12 cellular contexts compared by ENCODE assay signal in the genomic region with DNA sequence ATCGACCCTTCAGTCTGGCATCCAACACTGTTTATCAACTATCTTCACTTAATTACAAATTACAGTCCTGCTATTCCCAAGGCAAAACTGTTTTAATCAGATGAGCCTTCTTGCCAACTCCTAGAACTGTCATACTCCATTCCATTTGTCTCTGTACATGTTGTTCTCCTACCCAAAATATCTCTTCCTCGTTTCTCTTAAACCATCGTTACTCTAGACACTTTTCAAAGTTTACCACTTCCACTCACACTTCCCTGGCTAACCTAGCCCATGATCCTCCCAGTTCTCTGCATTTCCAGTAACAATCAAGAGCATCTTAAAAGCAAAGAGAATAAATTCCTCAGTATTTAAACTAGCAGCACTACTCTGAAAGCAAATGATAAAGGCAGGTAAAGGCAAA. TPM values are rescaled to one million over a fixed set of nuclear protein-coding genes. Genes with fewer than 3 reads are reported as not detected.
A peak's percentile ranks its signal among the peaks of the same experiment; 100 is the strongest.
DNase-seq lines count a peak whose midpoint lies in the region; ATAC-seq and TF ChIP-seq lines count a peak whose summit lies in the region.
"Had no signal": no experiment of that assay in that cellular context is flagged by ENCODE, and none has a peak within 500 bp of the region (broad histone marks: within the 10 kb centered on the region; RNA-seq: fewer than 3 reads in every experiment).

No MANE protein-coding gene starts in this region.

- peaks cover 21% of the 10 kb centered on the region for H3K4me1 Mint-ChIP-seq in CD4-positive, alpha-beta T cell (ENCODE audit: low read depth)
- peaks cover 10% of the 10 kb centered on the region for H3K4me1 Mint-ChIP-seq in activated T-helper 17 cell treated with anti-CD3 and anti-CD28 coated beads, Interleukin-2, amount 50 U/mL, for 72 hours
- H3K4me1 Mint-ChIP-seq in activated CD4-positive, alpha-beta T cell treated with anti-CD3 and anti-CD28 coated beads for 36 hours = peaks cover 4% of the 10 kb centered on the region

- no peak overlapping the region for H3K4me3 ChIP-seq in sigmoid colon
- H3K4me3 ChIP-seq: colonic mucosa had no signal

- no peaks in the 10 kb centered on the region for H3K27me3 Mint-ChIP-seq in CD4-positive, alpha-beta T cell
- no peaks in the 10 kb centered on the region for H3K27me3 Mint-ChIP-seq in activated T-helper 17 cell treated with anti-CD3 and anti-CD28 coated beads, Interleukin-2, amount 50 U/mL, for 72 hours
- H3K27me3 Mint-ChIP-seq in activated CD4-positive, alpha-beta T cell treated with anti-CD3 and anti-CD28 coated beads for 36 hours = no peaks in the 10 kb centered on the region
- H3K27me3 Mint-ChIP-seq: naive thymus-derived CD8-positive, alpha-beta T cell had no signal

- H3K27ac Mint-ChIP-seq in CD4-positive, alpha-beta T cell = peak overlapping the region; percentile 32
- H3K27ac Mint-ChIP-seq in activated T-helper 17 cell treated with anti-CD3 and anti-CD28 coated beads, Interleukin-2, amount 50 U/mL, for 72 hours = peak overlapping the region; percentile 75
- H3K27ac Mint-ChIP-seq in activated CD4-positive, alpha-beta T cell treated with anti-CD3 and anti-CD28 coated beads for 36 hours = no peak overlapping the region
- H3K27ac Mint-ChIP-seq: T-helper 1 cell treated with Interleukin-12 subunit alpha and Interleukin-12 subunit beta and Interleukin-4 antibody, amounts not matched to agents 30 μg/mL and 1 μg/mL, for 36 hours had no signal

- WGBS in sigmoid colon, 2 donors = 74 to 78% methylated on average over 3 of the region's 3 CpGs

- intact Hi-C loops in CD4-positive, alpha-beta T cell (cut with DNase I, micrococcal nuclease) = no loop called here
- intact Hi-C loops in left ventricle myocardium superior (cut with micrococcal nuclease) (no loop called here), sigmoid colon (cut with DNase I) (no loop called here)
- intact Hi-C loops in activated CD4-positive, alpha-beta T cell treated with anti-CD3 and anti-CD28 coated beads for 36 hours (cut with DNase I, micrococcal nuclease) = loop anchor here (5.0 to 10.0 kb wide), 3 partner anchors 196 to 386 kb away; a partner anchor contains a TSS

- peaks cover 0 to 5% (median 0%) of the 10 kb centered on the region in 4 donors for H3K36me3 ChIP-seq in sigmoid colon
- H3K36me3 ChIP-seq: colonic mucosa had no signal

- TF ChIP-seq CTCF in CD4-positive, alpha-beta T cell (IDR thresholded peaks at IDR 0.05) = no peak
- TF ChIP-seq CTCF in sigmoid colon (IDR thresholded peaks at IDR 0.05) = no peak

- H3K4me1 ChIP-seq in sigmoid colon = peaks cover 0 to 23% (median 9%) of the 10 kb centered on the region in 4 donors
- H3K4me1 ChIP-seq: colonic mucosa had no signal

- no peak for TF ChIP-seq POLR2A in sigmoid colon (IDR thresholded peaks at IDR 0.05)

- no peaks in the 10 kb centered on the region for H3K9me3 ChIP-seq in CD4-positive, alpha-beta T cell (ENCODE audit: control insufficient read depth, low read length)
- no peaks in the 10 kb centered on the region for H3K9me3 ChIP-seq in sigmoid colon
- H3K9me3 ChIP-seq: colonic mucosa had no signal

- no peak overlapping the region for H3K27ac ChIP-seq in CD4-positive, alpha-beta T cell (ENCODE audit: low read depth, low read length)
- H3K27ac ChIP-seq in sigmoid colon = peak overlapping the region; percentile 58 to 84 (median 76)
- H3K27ac ChIP-seq: colonic mucosa had no signal

- no peak overlapping the region for H3K4me3 Mint-ChIP-seq in CD4-positive, alpha-beta T cell
- H3K4me3 Mint-ChIP-seq in activated T-helper 17 cell treated with anti-CD3 and anti-CD28 coated beads, Interleukin-2, amount 50 U/mL, for 72 hours = no peak overlapping the region
- no peak overlapping the region for H3K4me3 Mint-ChIP-seq in activated CD4-positive, alpha-beta T cell treated with anti-CD3 and anti-CD28 coated beads for 36 hours
- H3K4me3 Mint-ChIP-seq: naive thymus-derived CD8-positive, alpha-beta T cell; T-helper 1 cell treated with Interleukin-12 subunit alpha and Interleukin-12 subunit beta and Interleukin-4 antibody, amounts not matched to agents 30 μg/mL and 1 μg/mL, for 36 hours had no signal

- DNase-seq in CD4-positive, alpha-beta T cell = no peak
- no peak for DNase-seq in left ventricle myocardium superior
- no peak for DNase-seq in sigmoid colon
- DNase-seq in activated CD4-positive, alpha-beta T cell treated with anti-CD3 and anti-CD28 coated beads for 36 hours = no peak
- DNase-seq in NCI-H187 (lab: John Stamatoyannopoulos, UW) = no peak
- no peak for DNase-seq in germinal center (ENCODE audit: low spot score)
- DNase-seq: activated effector memory CD4-positive, alpha-beta T cell treated with Interleukin-2 at 50 U/mL for 16 hours; colonic mucosa had no signal

- peaks cover 34% of the 10 kb centered on the region for H3K36me3 Mint-ChIP-seq in CD4-positive, alpha-beta T cell (ENCODE audit: low read depth)
- peaks cover 49% of the 10 kb centered on the region for H3K36me3 Mint-ChIP-seq in activated T-helper 17 cell treated with anti-CD3 and anti-CD28 coated beads, Interleukin-2, amount 50 U/mL, for 72 hours (ENCODE audit: low read depth)
- H3K36me3 Mint-ChIP-seq in activated CD4-positive, alpha-beta T cell treated with anti-CD3 and anti-CD28 coated beads for 36 hours (ENCODE audit: low read depth) = peaks cover 10% of the 10 kb centered on the region

- no peaks in the 10 kb centered on the region for H3K9me3 Mint-ChIP-seq in CD4-positive, alpha-beta T cell
- no peaks in the 10 kb centered on the region for H3K9me3 Mint-ChIP-seq in activated T-helper 17 cell treated with anti-CD3 and anti-CD28 coated beads, Interleukin-2, amount 50 U/mL, for 72 hours
- H3K9me3 Mint-ChIP-seq in activated CD4-positive, alpha-beta T cell treated with anti-CD3 and anti-CD28 coated beads for 36 hours (ENCODE audit: low read depth) = no peaks in the 10 kb centered on the region
- H3K9me3 Mint-ChIP-seq: naive thymus-derived CD8-positive, alpha-beta T cell; T-helper 1 cell treated with Interleukin-12 subunit alpha and Interleukin-12 subunit beta and Interleukin-4 antibody, amounts not matched to agents 30 μg/mL and 1 μg/mL, for 36 hours had no signal

- peak in 1 of 4 donors; percentile 12 for TF ChIP-seq EP300 in sigmoid colon (IDR thresholded peaks at IDR 0.05)

- CTCF ChIA-PET in CD4-positive, alpha-beta T cell (lab: Charles Lee) = interaction anchor here (0.9 to 1.5 kb wide), 3 partner anchors 9 to 104 kb away, joined by 3 to 6 read pairs (median 3); a partner anchor contains a TSS
- CTCF ChIA-PET in activated CD4-positive, alpha-beta T cell treated with anti-CD3 and anti-CD28 coated beads for 36 hours (lab: Charles Lee) = interaction anchor here (1.2 to 1.4 kb wide), 4 partner anchors 12 to 86 kb away, joined by 3 to 5 read pairs (median 3); a partner anchor contains a TSS

- POLR2A ChIA-PET in CD4-positive, alpha-beta T cell (lab: Charles Lee) = no interaction called here
- POLR2A ChIA-PET in activated CD4-positive, alpha-beta T cell treated with anti-CD3 and anti-CD28 coated beads for 36 hours (lab: Charles Lee) = no interaction called here

- no peak for ATAC-seq in CD4-positive, alpha-beta T cell (ENCODE audit: poor library complexity)
- ATAC-seq in activated T-helper 17 cell treated with anti-CD3 and anti-CD28 coated beads, Interleukin-2, amount 50 U/mL, for 72 hours (replicated peaks) = no peak
- ATAC-seq in left ventricle myocardium superior (peak; percentile 68), HG02623 (IDR thresholded peaks at IDR 0.05; ENCODE audit: unreplicated experiment) (no peak)
- ATAC-seq in activated CD4-positive, alpha-beta T cell treated with anti-CD3 and anti-CD28 coated beads for 36 hours = no peak

- H3K27me3 ChIP-seq in CD4-positive, alpha-beta T cell (ENCODE audit: control insufficient read depth, insufficient read depth, low read length) = no peaks in the 10 kb centered on the region
- H3K27me3 ChIP-seq in sigmoid colon = no peaks in the 10 kb centered on the region
- H3K27me3 ChIP-seq: colonic mucosa had no signal

RNA-seq across cellular contexts. Expression of a gene that starts 19.9 kb away (rescaled TPM):
- 10 to 100 TPM; 30.9 to 31.4 TPM for total RNA-seq in CD4-positive, alpha-beta T cell
- total RNA-seq in activated T-helper 17 cell treated with anti-CD3 and anti-CD28 coated beads, Interleukin-2, amount 50 U/mL, for 72 hours = 10 to 100 TPM; 55.1 to 58.1 TPM
- total RNA-seq in left ventricle myocardium superior = 558 TPM
- total RNA-seq in sigmoid colon = 100 to 1,000 TPM in 1 of 4 donors, 10 to 100 TPM in 3; 69.4 to 107 (median 82.3) TPM
- 10 to 100 TPM; 10.9 to 18.1 (median 13.2) TPM for polyA plus RNA-seq in sigmoid colon
- 10 to 100 TPM; 52.9 to 62.7 TPM for total RNA-seq in activated CD4-positive, alpha-beta T cell treated with anti-CD3 and anti-CD28 coated beads for 36 hours

RNA-seq across cellular contexts. Expression of a gene that starts 24.4 kb away (rescaled TPM):
- total RNA-seq in CD4-positive, alpha-beta T cell = 10 to 100 TPM; 37.4 to 40.1 TPM
- total RNA-seq in activated T-helper 17 cell treated with anti-CD3 and anti-CD28 coated beads, Interleukin-2, amount 50 U/mL, for 72 hours = 10 to 100 TPM; 48.4 to 58.8 TPM
- total RNA-seq in left ventricle myocardium superior = 23.8 TPM
- 10 to 100 TPM; 43.8 to 67.4 (median 57.9) TPM for total RNA-seq in sigmoid colon
- 100 to 1,000 TPM in 1 of 3 donors, 10 to 100 TPM in 2; 50.2 to 107 (median 76.9) TPM for polyA plus RNA-seq in sigmoid colon
- total RNA-seq in activated CD4-positive, alpha-beta T cell treated with anti-CD3 and anti-CD28 coated beads for 36 hours = 10 to 100 TPM; 45.5 to 77.5 TPM

Comparison
In these comparisons a context has a peak if more than half of its experiments do, and no peak if none do; other contexts are left out.
1. intact Hi-C loops: an anchor here in activated CD4-positive, alpha-beta T cell treated with anti-CD3 and anti-CD28 coated beads for 36 hours (5.0 to 10.0 kb wide); none called in CD4-positive, alpha-beta T cell, left ventricle myocardium superior and sigmoid colon.